Comparison of ENCODE assay signal across 10 cellular contexts in genomic region chr16:177394-177822, GRCh38. TPM values are rescaled to one million over a fixed set of nuclear protein-coding genes. Genes with fewer than 3 reads are reported as not detected.
DNase-seq lines count a peak whose midpoint lies in the region; ATAC-seq and TF ChIP-seq lines count a peak whose summit lies in the region.
"Had no signal": no experiment of that assay in that cellular context is flagged by ENCODE, and none has a peak within 500 bp of the region (broad histone marks: within the 10 kb centered on the region; RNA-seq: fewer than 3 reads in every experiment).

No MANE protein-coding gene starts in this region.

- H3K27ac ChIP-seq in neural progenitor cell, result no peak overlapping the region
- no peak overlapping the region for H3K27ac ChIP-seq in tibial nerve
- H3K27ac ChIP-seq: KMS-11 had no signal

- no peak overlapping the region for H3K4me2 ChIP-seq in neural progenitor cell
- H3K4me2 ChIP-seq: KMS-11 had no signal

- no peaks in the 10 kb centered on the region for H3K79me2 ChIP-seq in neural progenitor cell (ENCODE audit: low read depth)

- no peak overlapping the region for H3K9ac ChIP-seq in neural progenitor cell
- H3K9ac ChIP-seq: KMS-11 had no signal

- no peak for TF ChIP-seq EP300 in tibial nerve (IDR thresholded peaks at IDR 0.05)

- 5 to 10% methylated on average over 13 of the region's 13 CpGs for WGBS in tibial nerve, 2 donors

- H3K4me1 ChIP-seq in neural progenitor cell (no peaks in the 10 kb centered on the region), tibial nerve (peaks cover 0 to 40% (median 15%) of the 10 kb centered on the region in 4 donors)

- H2AFZ ChIP-seq in neural progenitor cell (replicated peaks), result no peak overlapping the region

- H3K9me3 ChIP-seq in neural progenitor cell (ENCODE audit: low read depth), result no peaks in the 10 kb centered on the region
- no peaks in the 10 kb centered on the region for H3K9me3 ChIP-seq in tibial nerve

- peaks cover 66% of the 10 kb centered on the region for H4K20me1 ChIP-seq in neural progenitor cell (ENCODE audit: low read depth)

- H3K9me3 Mint-ChIP-seq in activated T-cell treated with anti-CD3 and anti-CD28 coated beads, Interleukin-2, amount 50 U/mL, for 72 hours, result no peaks in the 10 kb centered on the region
- H3K9me3 Mint-ChIP-seq in activated T-cell treated with anti-CD3 and anti-CD28 coated beads, Interleukin-2, amount 50 U/mL, for 24 hours, result no peaks in the 10 kb centered on the region
- H3K9me3 Mint-ChIP-seq in activated naive CD8-positive, alpha-beta T cell treated with anti-CD3 and anti-CD28 coated beads, Interleukin-2, amount 50 U/mL, for 24 hours, result no peaks in the 10 kb centered on the region
- H3K9me3 Mint-ChIP-seq in neural progenitor cell, result peaks cover 2% of the 10 kb centered on the region

- no peaks in the 10 kb centered on the region for H3K36me3 Mint-ChIP-seq in activated T-cell treated with anti-CD3 and anti-CD28 coated beads, Interleukin-2, amount 50 U/mL, for 72 hours (ENCODE audit: insufficient read depth in 2 of 2)
- H3K36me3 Mint-ChIP-seq in activated T-cell treated with anti-CD3 and anti-CD28 coated beads, Interleukin-2, amount 50 U/mL, for 24 hours (ENCODE audit: low read depth), result no peaks in the 10 kb centered on the region
- H3K36me3 Mint-ChIP-seq in activated naive CD8-positive, alpha-beta T cell treated with anti-CD3 and anti-CD28 coated beads, Interleukin-2, amount 50 U/mL, for 24 hours (ENCODE audit: low read depth), result no peaks in the 10 kb centered on the region
- no peaks in the 10 kb centered on the region for H3K36me3 Mint-ChIP-seq in neural progenitor cell

- H3K4me1 Mint-ChIP-seq in activated T-cell treated with anti-CD3 and anti-CD28 coated beads, Interleukin-2, amount 50 U/mL, for 72 hours (ENCODE audit: low read depth), result no peaks in the 10 kb centered on the region
- H3K4me1 Mint-ChIP-seq in activated T-cell treated with anti-CD3 and anti-CD28 coated beads, Interleukin-2, amount 50 U/mL, for 24 hours (ENCODE audit: low read depth), result peaks cover 24% of the 10 kb centered on the region
- H3K4me1 Mint-ChIP-seq in activated naive CD8-positive, alpha-beta T cell treated with anti-CD3 and anti-CD28 coated beads, Interleukin-2, amount 50 U/mL, for 24 hours, result peaks cover 16% of the 10 kb centered on the region
- peaks cover 10% of the 10 kb centered on the region for H3K4me1 Mint-ChIP-seq in neural progenitor cell

- TF ChIP-seq CTCF in neural progenitor cell (IDR thresholded peaks at IDR 0.05), result no peak
- no peak for TF ChIP-seq CTCF in tibial nerve (IDR thresholded peaks at IDR 0.05)

- no peak for TF ChIP-seq POLR2A in tibial nerve (IDR thresholded peaks at IDR 0.05)

- DNase-seq in activated T-cell treated with anti-CD3 and anti-CD28 coated beads, Interleukin-2, amount 50 U/mL, for 72 hours, result no peak
- no peak for DNase-seq in activated T-cell treated with anti-CD3 and anti-CD28 coated beads, Interleukin-2, amount 50 U/mL, for 24 hours
- DNase-seq in Kasumi-1 (lab: John Stamatoyannopoulos, UW), result peak; percentile 66 to 99
- no peak for DNase-seq in activated naive CD8-positive, alpha-beta T cell treated with anti-CD3 and anti-CD28 coated beads, Interleukin-2, amount 50 U/mL, for 24 hours
- DNase-seq in neural progenitor cell (ENCODE audit: low spot score), result peak; percentile 39
- no peak for DNase-seq in tibial nerve (ENCODE audit: low spot score in 2 of 2)
- no peak for DNase-seq in COLO668 (lab: John Stamatoyannopoulos, UW; ENCODE audit: unreplicated experiment)
- no peak for DNase-seq in mesenteric fat pad (ENCODE audit: low spot score)
- DNase-seq: stimulated activated CD4-positive, alpha-beta T cell treated with anti-CD3 and anti-CD28 coated beads, Interleukin-2, amount 100 ng/mL, for 48 hours had no signal

- ATAC-seq in activated T-cell treated with anti-CD3 and anti-CD28 coated beads, Interleukin-2, amount 50 U/mL, for 72 hours (replicated peaks in 1 of 2), result no peak
- no peak for ATAC-seq in activated naive CD8-positive, alpha-beta T cell treated with anti-CD3 and anti-CD28 coated beads, Interleukin-2, amount 50 U/mL, for 24 hours

- H3F3A ChIP-seq in neural progenitor cell (ENCODE audit: low read depth), result peaks cover 30% of the 10 kb centered on the region

- peaks cover 82% of the 10 kb centered on the region for H3K27me3 ChIP-seq in neural progenitor cell
- H3K27me3 ChIP-seq in tibial nerve, result peaks cover 0 to 68% of the 10 kb centered on the region in 2 donors

- no peak overlapping the region for H3K27ac Mint-ChIP-seq in activated T-cell treated with anti-CD3 and anti-CD28 coated beads, Interleukin-2, amount 50 U/mL, for 72 hours
- H3K27ac Mint-ChIP-seq in activated T-cell treated with anti-CD3 and anti-CD28 coated beads, Interleukin-2, amount 50 U/mL, for 24 hours, result no peak overlapping the region
- H3K27ac Mint-ChIP-seq in activated naive CD8-positive, alpha-beta T cell treated with anti-CD3 and anti-CD28 coated beads, Interleukin-2, amount 50 U/mL, for 24 hours, result no peak overlapping the region
- H3K27ac Mint-ChIP-seq in neural progenitor cell, result no peak overlapping the region

- no peak overlapping the region for H3K4me3 ChIP-seq in neural progenitor cell
- no peak overlapping the region for H3K4me3 ChIP-seq in tibial nerve

- H3K36me3 ChIP-seq in neural progenitor cell (no peaks in the 10 kb centered on the region), tibial nerve (no peaks in the 10 kb centered on the region)

- H3K27me3 Mint-ChIP-seq in activated T-cell treated with anti-CD3 and anti-CD28 coated beads, Interleukin-2, amount 50 U/mL, for 72 hours (ENCODE audit: low read depth), result peaks cover 50% of the 10 kb centered on the region
- H3K27me3 Mint-ChIP-seq in activated T-cell treated with anti-CD3 and anti-CD28 coated beads, Interleukin-2, amount 50 U/mL, for 24 hours, result peaks cover 55% of the 10 kb centered on the region
- peaks cover 49% of the 10 kb centered on the region for H3K27me3 Mint-ChIP-seq in activated naive CD8-positive, alpha-beta T cell treated with anti-CD3 and anti-CD28 coated beads, Interleukin-2, amount 50 U/mL, for 24 hours
- peaks cover 50% of the 10 kb centered on the region for H3K27me3 Mint-ChIP-seq in neural progenitor cell (ENCODE audit: insufficient read depth, low read depth)

- peak overlapping the region; percentile 32 to 52 for H3K4me3 Mint-ChIP-seq in activated T-cell treated with anti-CD3 and anti-CD28 coated beads, Interleukin-2, amount 50 U/mL, for 72 hours
- no peak overlapping the region for H3K4me3 Mint-ChIP-seq in activated T-cell treated with anti-CD3 and anti-CD28 coated beads, Interleukin-2, amount 50 U/mL, for 24 hours
- H3K4me3 Mint-ChIP-seq in activated naive CD8-positive, alpha-beta T cell treated with anti-CD3 and anti-CD28 coated beads, Interleukin-2, amount 50 U/mL, for 24 hours, result peak overlapping the region; percentile 2
- H3K4me3 Mint-ChIP-seq in neural progenitor cell, result peak overlapping the region; percentile 63

RNA-seq across cellular contexts. Expression of gene HBA1, which starts 0.9 kb away (rescaled TPM):
- 1 to 10 TPM in 1 of 2 donors, not detected in 1; 1.1 TPM for total RNA-seq in activated T-cell treated with anti-CD3 and anti-CD28 coated beads, Interleukin-2, amount 50 U/mL, for 72 hours
- total RNA-seq in neural progenitor cell (ENCODE audit: low replicate concordance), result not detected in 2 replicates
- 100 to 1,000 TPM in 1 of 4 donors, 10 to 100 TPM in 2, not detected in 1; 48.4 to 135 (median 81.6) TPM for total RNA-seq in tibial nerve
- total RNA-seq in mesenteric fat pad, result 275 TPM

RNA-seq across cellular contexts. Expression of gene HBQ1, which starts 2.9 kb away (rescaled TPM):
- total RNA-seq in activated T-cell treated with anti-CD3 and anti-CD28 coated beads, Interleukin-2, amount 50 U/mL, for 72 hours, result not detected
- 3.8 TPM in 1 of 2 replicates, not detected in the other for total RNA-seq in neural progenitor cell (ENCODE audit: low replicate concordance)
- not detected for total RNA-seq in tibial nerve
- total RNA-seq in mesenteric fat pad, result not detected

RNA-seq across cellular contexts. Expression of gene HBA2, which starts 4.7 kb away (rescaled TPM):
- not detected for total RNA-seq in activated T-cell treated with anti-CD3 and anti-CD28 coated beads, Interleukin-2, amount 50 U/mL, for 72 hours
- total RNA-seq in neural progenitor cell (ENCODE audit: low replicate concordance) (not detected in 2 replicates), tibial nerve (100 to 1,000 TPM in 2 of 4 donors, 10 to 100 TPM in 2; 10.1 to 495 (median 102) TPM), mesenteric fat pad (248 TPM)

RNA-seq across cellular contexts. Expression of gene HBM, which starts 11.6 kb away (rescaled TPM):
- not detected for total RNA-seq in activated T-cell treated with anti-CD3 and anti-CD28 coated beads, Interleukin-2, amount 50 U/mL, for 72 hours
- total RNA-seq in neural progenitor cell (ENCODE audit: low replicate concordance) (not detected in 2 replicates), tibial nerve (1 to 10 TPM in 1 of 4 donors, not detected in 3; 3.3 TPM), mesenteric fat pad (not detected)

RNA-seq across cellular contexts. Expression of gene HBZ, which starts 25.0 kb away (rescaled TPM):
- not detected for total RNA-seq in activated T-cell treated with anti-CD3 and anti-CD28 coated beads, Interleukin-2, amount 50 U/mL, for 72 hours
- not detected in 2 replicates for total RNA-seq in neural progenitor cell (ENCODE audit: low replicate concordance)
- not detected for total RNA-seq in tibial nerve
- total RNA-seq in mesenteric fat pad, result not detected

Comparison
In these comparisons a context has a peak if more than half of its experiments do, and no peak if none do; other contexts are left out.
1. DNase-seq: peak in Kasumi-1 (2 of 2) and neural progenitor cell (single experiment); none in activated T-cell treated with anti-CD3 and anti-CD28 coated beads, Interleukin-2, amount 50 U/mL, for 72 hours (0 of 2), activated T-cell treated with anti-CD3 and anti-CD28 coated beads, Interleukin-2, amount 50 U/mL, for 24 hours (single experiment), activated naive CD8-positive, alpha-beta T cell treated with anti-CD3 and anti-CD28 coated beads, Interleukin-2, amount 50 U/mL, for 24 hours (single experiment), tibial nerve (0 of 2), COLO668 (single experiment) and mesenteric fat pad (single experiment).